17 cellular contexts compared by ENCODE assay signal in genomic region chr11:14306481-14306880, GRCh38. TPM values are rescaled to one million over a fixed set of nuclear protein-coding genes. Genes with fewer than 3 reads are reported as not detected.
A peak's percentile ranks its signal among the peaks of the same experiment; 100 is the strongest.
DNase-seq lines count a peak whose midpoint lies in the region; ATAC-seq and TF ChIP-seq lines count a peak whose summit lies in the region.
"Had no signal": no experiment of that assay in that cellular context is flagged by ENCODE, and none has a peak within 500 bp of the region (broad histone marks: within the 10 kb centered on the region; RNA-seq: fewer than 3 reads in every experiment).

No MANE protein-coding gene starts in this region.

- H3K27ac Mint-ChIP-seq in activated CD4-positive, alpha-beta T cell treated with anti-CD3 and anti-CD28 coated beads, Interleukin-2, amount 10 ng/mL, durations not matched to agents 24 days and 14 days, result no peak overlapping the region
- H3K27ac Mint-ChIP-seq in WTC11 (peak overlapping the region; percentile 51), glutamatergic neuron (ENCODE audit: unreplicated experiment) (peak overlapping the region; percentile 35)
- H3K27ac Mint-ChIP-seq: activated CD4-positive, alpha-beta T cell treated with anti-CD3 and anti-CD28 coated beads, Interleukin-2, amount 10 ng/mL, durations not matched to agents 7 days and 5 days; nephron progenitor cell had no signal

- H3K27me3 Mint-ChIP-seq in activated CD4-positive, alpha-beta T cell treated with anti-CD3 and anti-CD28 coated beads, Interleukin-2, amount 10 ng/mL, durations not matched to agents 24 days and 14 days, result no peaks in the 10 kb centered on the region
- H3K27me3 Mint-ChIP-seq in WTC11 (ENCODE audit: low read depth) (no peaks in the 10 kb centered on the region), glutamatergic neuron (ENCODE audit: unreplicated experiment) (peaks cover 1% of the 10 kb centered on the region)
- H3K27me3 Mint-ChIP-seq: activated CD4-positive, alpha-beta T cell treated with anti-CD3 and anti-CD28 coated beads, Interleukin-2, amount 10 ng/mL, durations not matched to agents 7 days and 5 days; activated naive CD4-positive, alpha-beta T cell treated with anti-CD3 and anti-CD28 coated beads, Interleukin-2, amount 50 U/mL, for 24 hours had no signal

- H3K4me3 Mint-ChIP-seq in activated CD4-positive, alpha-beta T cell treated with anti-CD3 and anti-CD28 coated beads, Interleukin-2, amount 10 ng/mL, durations not matched to agents 24 days and 14 days, result no peak overlapping the region
- H3K4me3 Mint-ChIP-seq in WTC11 (no peak overlapping the region), glutamatergic neuron (ENCODE audit: unreplicated experiment) (no peak overlapping the region)
- H3K4me3 Mint-ChIP-seq: activated CD4-positive, alpha-beta T cell treated with anti-CD3 and anti-CD28 coated beads, Interleukin-2, amount 10 ng/mL, durations not matched to agents 7 days and 5 days; activated naive CD4-positive, alpha-beta T cell treated with anti-CD3 and anti-CD28 coated beads, Interleukin-2, amount 50 U/mL, for 24 hours; nephron progenitor cell had no signal

- H3K9me3 Mint-ChIP-seq in activated CD4-positive, alpha-beta T cell treated with anti-CD3 and anti-CD28 coated beads, Interleukin-2, amount 10 ng/mL, durations not matched to agents 24 days and 14 days, result no peaks in the 10 kb centered on the region
- H3K9me3 Mint-ChIP-seq in WTC11 (no peaks in the 10 kb centered on the region), glutamatergic neuron (ENCODE audit: unreplicated experiment) (no peaks in the 10 kb centered on the region)
- H3K9me3 Mint-ChIP-seq: activated CD4-positive, alpha-beta T cell treated with anti-CD3 and anti-CD28 coated beads, Interleukin-2, amount 10 ng/mL, durations not matched to agents 7 days and 5 days; activated naive CD4-positive, alpha-beta T cell treated with anti-CD3 and anti-CD28 coated beads, Interleukin-2, amount 50 U/mL, for 24 hours; nephron progenitor cell had no signal

- TF ChIP-seq CTCF in WTC11 (IDR thresholded peaks at IDR 0.05), result no peak
- TF ChIP-seq CTCF in glutamatergic neuron (IDR thresholded peaks at IDR 0.05; ENCODE audit: partially characterized antibody, unreplicated experiment), result no peak

- intact Hi-C loops in activated CD4-positive, alpha-beta T cell treated with anti-CD3 and anti-CD28 coated beads, Interleukin-2, amount 10 ng/mL, durations not matched to agents 24 days and 14 days (cut with micrococcal nuclease), result no loop called here

- peak; percentile 80 for ATAC-seq in WTC11
- ATAC-seq in HG03139 (IDR thresholded peaks at IDR 0.05; ENCODE audit: unreplicated experiment), result no peak
- no peak for ATAC-seq in GM18907 (IDR thresholded peaks at IDR 0.05; ENCODE audit: unreplicated experiment)

- peak; percentile 42 for DNase-seq in activated CD4-positive, alpha-beta T cell treated with anti-CD3 and anti-CD28 coated beads, Interleukin-2, amount 10 ng/mL, durations not matched to agents 24 days and 14 days
- DNase-seq in activated CD4-positive, alpha-beta T cell treated with anti-CD3 and anti-CD28 coated beads for 1 hour, result no peak
- DNase-seq in WTC11 (ENCODE audit: low spot score) (no peak), glutamatergic neuron (no peak), cortex of kidney (lab: John Stamatoyannopoulos, UW) (no peak), HCEC 1CT (no peak)
- DNase-seq: activated CD4-positive, alpha-beta T cell treated with anti-CD3 and anti-CD28 coated beads, Interleukin-2, amount 10 ng/mL, durations not matched to agents 7 days and 5 days; C1 segment of cervical spinal cord; head of caudate nucleus; islet precursor cell; NCI-H1092; NCI-H2107; NCI-H526; nephron progenitor cell had no signal

- no peaks in the 10 kb centered on the region for H3K36me3 Mint-ChIP-seq in activated CD4-positive, alpha-beta T cell treated with anti-CD3 and anti-CD28 coated beads, Interleukin-2, amount 10 ng/mL, durations not matched to agents 24 days and 14 days (ENCODE audit: low read depth)
- H3K36me3 Mint-ChIP-seq in WTC11 (no peaks in the 10 kb centered on the region), glutamatergic neuron (ENCODE audit: unreplicated experiment) (no peaks in the 10 kb centered on the region)
- H3K36me3 Mint-ChIP-seq: activated naive CD4-positive, alpha-beta T cell treated with anti-CD3 and anti-CD28 coated beads, Interleukin-2, amount 50 U/mL, for 24 hours had no signal

- POLR2A ChIA-PET in WTC11 (lab: Charles Lee), result no interaction called here

- CTCF ChIA-PET in WTC11 (lab: Charles Lee), result interaction anchor here (0.6 to 9.9 kb wide), 14 partner anchors 12 to 150 kb away, joined by 3 to 255 read pairs (median 4); no protein-coding TSS in a partner anchor

- peaks cover 18% of the 10 kb centered on the region for H3K4me1 Mint-ChIP-seq in activated CD4-positive, alpha-beta T cell treated with anti-CD3 and anti-CD28 coated beads, Interleukin-2, amount 10 ng/mL, durations not matched to agents 24 days and 14 days
- peaks cover 52% of the 10 kb centered on the region for H3K4me1 Mint-ChIP-seq in WTC11
- no peaks in the 10 kb centered on the region for H3K4me1 Mint-ChIP-seq in glutamatergic neuron (ENCODE audit: low read depth, unreplicated experiment)

TF ChIP-seq in WTC11, 78 proteins besides CTCF, POLR2A, EP300 and RAD21 (continues in another document):
- TF ChIP-seq USF1 (CRISPR knock-in tag; IDR thresholded peaks at IDR 0.05) (no peak), ERG (CRISPR knock-in tag; IDR thresholded peaks at IDR 0.05) (no peak), GTF2I (CRISPR knock-in tag; conservative IDR thresholded peaks at IDR 0.05) (no peak), ZSCAN18 (CRISPR knock-in tag; IDR thresholded peaks at IDR 0.05) (no peak), CDX4 (CRISPR knock-in tag; IDR thresholded peaks at IDR 0.05; ENCODE audit: borderline replicate concordance) (no peak), NR1H2 (CRISPR knock-in tag; IDR thresholded peaks at IDR 0.05) (no peak), FOXK1 (CRISPR knock-in tag; IDR thresholded peaks at IDR 0.05) (no peak)

RNA-seq across cellular contexts. Expression of gene RRAS2, which starts 52.5 kb away (rescaled TPM):
- 78.9 and 80.6 TPM in 2 replicates for total RNA-seq in activated CD4-positive, alpha-beta T cell treated with anti-CD3 and anti-CD28 coated beads, Interleukin-2, amount 10 ng/mL, durations not matched to agents 24 days and 14 days
- total RNA-seq in WTC11 (2021) (161 to 164 TPM (median 164 TPM) in 3 replicates), glutamatergic neuron (ENCODE audit: unreplicated experiment) (20.8 TPM)
